2 cellular contexts compared by ENCODE assay signal in the genomic region with DNA sequence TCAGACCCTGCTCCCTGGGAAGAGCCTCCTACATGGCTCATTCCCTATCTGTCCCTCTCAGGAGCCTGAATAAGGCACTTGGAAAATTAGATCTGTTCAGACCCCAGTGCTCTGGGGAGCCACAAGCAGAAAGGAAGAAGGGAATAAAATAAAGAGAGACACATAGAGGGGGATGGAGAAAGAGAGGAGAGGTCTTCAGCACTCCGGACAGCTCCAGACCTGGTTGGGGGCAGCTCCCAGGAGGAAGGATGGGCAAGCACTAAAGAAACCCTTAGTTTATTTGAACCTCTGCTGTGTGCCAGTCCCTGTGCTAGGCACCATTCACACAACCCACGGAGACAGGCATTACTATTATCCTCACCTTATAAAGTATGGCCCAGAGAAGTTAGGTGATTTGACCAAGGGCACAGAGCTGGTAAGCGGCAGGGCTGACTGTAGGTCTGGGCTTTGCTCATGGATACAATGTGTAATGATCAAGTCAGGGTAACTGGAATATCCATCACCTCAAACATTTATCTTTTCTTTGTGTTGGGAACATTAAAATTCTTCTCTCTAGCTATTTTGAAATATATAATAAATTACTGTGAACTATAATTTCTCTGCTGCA.
TF ChIP-seq lines count a peak whose summit lies in the region.

No MANE protein-coding gene starts in this region.

TF ChIP-seq in HCT116, 20 proteins besides CTCF, POLR2A, EP300 and RAD21:
- TF ChIP-seq, protein P1, sequence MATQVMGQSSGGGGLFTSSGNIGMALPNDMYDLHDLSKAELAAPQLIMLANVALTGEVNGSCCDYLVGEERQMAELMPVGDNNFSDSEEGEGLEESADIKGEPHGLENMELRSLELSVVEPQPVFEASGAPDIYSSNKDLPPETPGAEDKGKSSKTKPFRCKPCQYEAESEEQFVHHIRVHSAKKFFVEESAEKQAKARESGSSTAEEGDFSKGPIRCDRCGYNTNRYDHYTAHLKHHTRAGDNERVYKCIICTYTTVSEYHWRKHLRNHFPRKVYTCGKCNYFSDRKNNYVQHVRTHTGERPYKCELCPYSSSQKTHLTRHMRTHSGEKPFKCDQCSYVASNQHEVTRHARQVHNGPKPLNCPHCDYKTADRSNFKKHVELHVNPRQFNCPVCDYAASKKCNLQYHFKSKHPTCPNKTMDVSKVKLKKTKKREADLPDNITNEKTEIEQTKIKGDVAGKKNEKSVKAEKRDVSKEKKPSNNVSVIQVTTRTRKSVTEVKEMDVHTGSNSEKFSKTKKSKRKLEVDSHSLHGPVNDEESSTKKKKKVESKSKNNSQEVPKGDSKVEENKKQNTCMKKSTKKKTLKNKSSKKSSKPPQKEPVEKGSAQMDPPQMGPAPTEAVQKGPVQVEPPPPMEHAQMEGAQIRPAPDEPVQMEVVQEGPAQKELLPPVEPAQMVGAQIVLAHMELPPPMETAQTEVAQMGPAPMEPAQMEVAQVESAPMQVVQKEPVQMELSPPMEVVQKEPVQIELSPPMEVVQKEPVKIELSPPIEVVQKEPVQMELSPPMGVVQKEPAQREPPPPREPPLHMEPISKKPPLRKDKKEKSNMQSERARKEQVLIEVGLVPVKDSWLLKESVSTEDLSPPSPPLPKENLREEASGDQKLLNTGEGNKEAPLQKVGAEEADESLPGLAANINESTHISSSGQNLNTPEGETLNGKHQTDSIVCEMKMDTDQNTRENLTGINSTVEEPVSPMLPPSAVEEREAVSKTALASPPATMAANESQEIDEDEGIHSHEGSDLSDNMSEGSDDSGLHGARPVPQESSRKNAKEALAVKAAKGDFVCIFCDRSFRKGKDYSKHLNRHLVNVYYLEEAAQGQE (IDR thresholded peaks at IDR 0.05; ENCODE audit: low read depth): peak; percentile 74
- no peak for TF ChIP-seq FOSL1 (IDR thresholded peaks at IDR 0.05; ENCODE audit: low read depth)

TF ChIP-seq in K562, 482 proteins besides CTCF, POLR2A, EP300 and RAD21:
- no peak for TF ChIP-seq ESRRB (CRISPR knock-in tag; IDR thresholded peaks at IDR 0.05; ENCODE audit: borderline replicate concordance)
- no peak for TF ChIP-seq JUNB (CRISPR knock-in tag; conservative IDR thresholded peaks at IDR 0.05)
- no peak for TF ChIP-seq ZNF140 (CRISPR knock-in tag; IDR thresholded peaks at IDR 0.05)
- TF ChIP-seq, protein P2, sequence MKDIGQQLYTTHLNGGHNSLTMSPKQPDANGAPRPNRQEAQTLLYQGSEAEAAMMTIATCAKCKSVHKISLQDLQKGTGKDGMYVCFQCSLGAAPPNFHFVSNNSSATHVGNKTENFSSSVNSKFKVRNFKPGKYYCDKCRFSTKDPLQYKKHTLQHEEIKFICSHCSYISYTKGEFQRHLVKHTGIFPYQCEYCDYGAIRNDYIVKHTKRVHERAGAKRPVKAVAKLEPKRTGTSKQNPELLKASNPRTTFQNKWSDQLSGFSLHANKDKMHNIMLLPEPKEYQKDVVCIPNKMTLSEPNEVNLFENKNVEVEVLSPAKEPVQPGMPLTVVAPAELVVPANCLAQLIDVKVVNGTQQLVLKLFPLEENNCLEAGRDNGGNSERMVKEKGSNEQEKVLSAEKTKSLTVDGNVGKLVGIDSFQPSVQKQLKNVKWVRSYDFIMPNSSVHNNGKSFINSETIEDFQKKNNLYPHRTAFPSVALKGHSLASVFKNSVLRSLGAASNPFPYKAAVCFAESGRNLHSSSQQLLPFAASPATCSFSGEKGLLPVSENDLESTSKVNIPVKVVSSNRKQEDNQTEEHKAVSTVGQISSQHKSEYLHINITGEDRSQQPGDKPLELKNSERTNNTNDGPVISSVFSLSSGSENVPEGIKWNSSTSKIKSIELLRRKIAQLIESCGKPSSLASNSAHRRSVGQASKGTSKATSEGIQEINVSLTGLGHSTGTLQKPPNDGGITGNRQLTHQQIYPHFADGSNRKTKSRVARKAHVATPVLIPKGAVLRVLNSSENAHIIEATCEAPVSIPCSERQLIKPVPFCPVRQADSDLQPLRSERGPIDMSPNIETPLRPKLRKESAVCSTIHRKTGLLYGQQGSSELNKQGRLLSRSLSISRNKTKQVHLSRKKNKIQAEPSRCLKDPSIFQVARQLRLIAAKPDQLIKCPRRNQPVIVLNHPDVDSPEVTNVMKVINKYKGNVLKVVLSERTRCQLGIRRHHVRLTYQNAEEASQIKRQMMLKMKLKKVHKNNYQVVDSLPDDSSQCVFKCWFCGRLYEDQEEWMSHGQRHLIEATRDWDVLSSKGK (CRISPR knock-in tag; IDR thresholded peaks at IDR 0.05): no peak
- no peak for TF ChIP-seq ZNF184 (CRISPR knock-in tag; IDR thresholded peaks at IDR 0.05)
- no peak for TF ChIP-seq ZKSCAN8 (CRISPR knock-in tag; IDR thresholded peaks at IDR 0.05)
- peak; percentile 96 for TF ChIP-seq MIER1 (IDR thresholded peaks at IDR 0.05; ENCODE audit: low read depth)
- TF ChIP-seq, protein P3, sequence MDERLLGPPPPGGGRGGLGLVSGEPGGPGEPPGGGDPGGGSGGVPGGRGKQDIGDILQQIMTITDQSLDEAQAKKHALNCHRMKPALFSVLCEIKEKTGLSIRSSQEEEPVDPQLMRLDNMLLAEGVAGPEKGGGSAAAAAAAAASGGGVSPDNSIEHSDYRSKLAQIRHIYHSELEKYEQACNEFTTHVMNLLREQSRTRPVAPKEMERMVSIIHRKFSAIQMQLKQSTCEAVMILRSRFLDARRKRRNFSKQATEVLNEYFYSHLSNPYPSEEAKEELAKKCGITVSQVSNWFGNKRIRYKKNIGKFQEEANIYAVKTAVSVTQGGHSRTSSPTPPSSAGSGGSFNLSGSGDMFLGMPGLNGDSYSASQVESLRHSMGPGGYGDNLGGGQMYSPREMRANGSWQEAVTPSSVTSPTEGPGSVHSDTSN (CRISPR knock-in tag; IDR thresholded peaks at IDR 0.05; ENCODE audit: low read depth): no peak
- TF ChIP-seq, protein P3 (tag; conservative IDR thresholded peaks at IDR 0.05; ENCODE audit: low read depth): no peak
- TF ChIP-seq KDM1A (IDR thresholded peaks at IDR 0.05): peak in 1 of 2 experiments; percentile 15; a peak in 1 of 4 replicates
- TF ChIP-seq, protein P1 (CRISPR knock-in tag; IDR thresholded peaks at IDR 0.05; ENCODE audit: low read depth): peak; percentile 92
- peak; percentile 29; the same call in 1 of the 2 replicates for TF ChIP-seq DMBX1 (CRISPR knock-in tag; IDR thresholded peaks at IDR 0.05; ENCODE audit: borderline replicate concordance)
- no peak for TF ChIP-seq SNAPC5 (CRISPR knock-in tag; IDR thresholded peaks at IDR 0.05)
- TF ChIP-seq NR3C1 (CRISPR knock-in tag; IDR thresholded peaks at IDR 0.05): no peak
- no peak for TF ChIP-seq PCBP2 (IDR thresholded peaks at IDR 0.05; ENCODE audit: low read depth, low read length, poor library complexity, severe bottlenecking)
- peak; percentile 43; the same call in 1 of the 2 replicates for TF ChIP-seq ZBTB7A (IDR thresholded peaks at IDR 0.05; ENCODE audit: borderline replicate concordance, control insufficient read depth, low read depth, low read length)
- TF ChIP-seq ZNF143 (CRISPR knock-in tag; IDR thresholded peaks at IDR 0.05): no peak
- no peak for TF ChIP-seq GTF2A2 (tag; IDR thresholded peaks at IDR 0.05)
- no peak for TF ChIP-seq TAF9B (IDR thresholded peaks at IDR 0.05; ENCODE audit: partially characterized antibody)
- TF ChIP-seq ZNF764 (CRISPR knock-in tag; IDR thresholded peaks at IDR 0.05; ENCODE audit: low read depth): no peak
- TF ChIP-seq EHMT2 (IDR thresholded peaks at IDR 0.05): peak; percentile 98
- TF ChIP-seq, protein P4, sequence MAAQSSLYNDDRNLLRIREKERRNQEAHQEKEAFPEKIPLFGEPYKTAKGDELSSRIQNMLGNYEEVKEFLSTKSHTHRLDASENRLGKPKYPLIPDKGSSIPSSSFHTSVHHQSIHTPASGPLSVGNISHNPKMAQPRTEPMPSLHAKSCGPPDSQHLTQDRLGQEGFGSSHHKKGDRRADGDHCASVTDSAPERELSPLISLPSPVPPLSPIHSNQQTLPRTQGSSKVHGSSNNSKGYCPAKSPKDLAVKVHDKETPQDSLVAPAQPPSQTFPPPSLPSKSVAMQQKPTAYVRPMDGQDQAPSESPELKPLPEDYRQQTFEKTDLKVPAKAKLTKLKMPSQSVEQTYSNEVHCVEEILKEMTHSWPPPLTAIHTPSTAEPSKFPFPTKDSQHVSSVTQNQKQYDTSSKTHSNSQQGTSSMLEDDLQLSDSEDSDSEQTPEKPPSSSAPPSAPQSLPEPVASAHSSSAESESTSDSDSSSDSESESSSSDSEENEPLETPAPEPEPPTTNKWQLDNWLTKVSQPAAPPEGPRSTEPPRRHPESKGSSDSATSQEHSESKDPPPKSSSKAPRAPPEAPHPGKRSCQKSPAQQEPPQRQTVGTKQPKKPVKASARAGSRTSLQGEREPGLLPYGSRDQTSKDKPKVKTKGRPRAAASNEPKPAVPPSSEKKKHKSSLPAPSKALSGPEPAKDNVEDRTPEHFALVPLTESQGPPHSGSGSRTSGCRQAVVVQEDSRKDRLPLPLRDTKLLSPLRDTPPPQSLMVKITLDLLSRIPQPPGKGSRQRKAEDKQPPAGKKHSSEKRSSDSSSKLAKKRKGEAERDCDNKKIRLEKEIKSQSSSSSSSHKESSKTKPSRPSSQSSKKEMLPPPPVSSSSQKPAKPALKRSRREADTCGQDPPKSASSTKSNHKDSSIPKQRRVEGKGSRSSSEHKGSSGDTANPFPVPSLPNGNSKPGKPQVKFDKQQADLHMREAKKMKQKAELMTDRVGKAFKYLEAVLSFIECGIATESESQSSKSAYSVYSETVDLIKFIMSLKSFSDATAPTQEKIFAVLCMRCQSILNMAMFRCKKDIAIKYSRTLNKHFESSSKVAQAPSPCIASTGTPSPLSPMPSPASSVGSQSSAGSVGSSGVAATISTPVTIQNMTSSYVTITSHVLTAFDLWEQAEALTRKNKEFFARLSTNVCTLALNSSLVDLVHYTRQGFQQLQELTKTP (IDR thresholded peaks at IDR 0.05; ENCODE audit: low read depth in 1 of 2, partially characterized antibody in 2 of 2): peak in 1 of 2 experiments; percentile 68
- peak in 1 of 2 experiments; percentile 25; a peak in 1 of 4 replicates for TF ChIP-seq MAZ (CRISPR knock-in tag; conservative IDR thresholded peaks at IDR 0.05 in 1 of 2, IDR thresholded peaks at IDR 0.05 in 1 of 2)
- TF ChIP-seq ZNF668 (CRISPR knock-in tag; IDR thresholded peaks at IDR 0.05): no peak
- peak; percentile 35; the same call in 1 of the 2 replicates for TF ChIP-seq CHAMP1 (IDR thresholded peaks at IDR 0.05)
- peak; percentile 47; the same call in 1 of the 2 replicates for TF ChIP-seq HDAC2 (IDR thresholded peaks at IDR 0.05)
